ENCODE assay signal across 1 cellular context in genomic region chr20:21053002-21053762, GRCh38.
A peak's percentile ranks its signal among the peaks of the same experiment; 100 is the strongest.
TF ChIP-seq lines count a peak whose summit lies in the region.

No MANE protein-coding gene starts in this region.

TF ChIP-seq in HepG2, 621 proteins besides CTCF, POLR2A, EP300 and RAD21 (continued from another document and continues in another):
- no peak for TF ChIP-seq NFATC3 (CRISPR knock-in tag; IDR thresholded peaks at IDR 0.05)
- no peak for TF ChIP-seq ZNF615 (CRISPR knock-in tag; IDR thresholded peaks at IDR 0.05; ENCODE audit: borderline replicate concordance)
- TF ChIP-seq RXRA (CRISPR knock-in tag; IDR thresholded peaks at IDR 0.05) = no peak; the same call in 1 of the 2 replicates
- no peak for TF ChIP-seq FOXP1 (IDR thresholded peaks at IDR 0.05)
- peak; percentile 69; the same call in 1 of the 2 replicates for TF ChIP-seq FOXP1 (CRISPR knock-in tag; IDR thresholded peaks at IDR 0.05)
- TF ChIP-seq ZNF652 (CRISPR knock-in tag; IDR thresholded peaks at IDR 0.05; ENCODE audit: borderline replicate concordance, low read depth) = peak; percentile 95
- TF ChIP-seq ZNF597 (CRISPR knock-in tag; IDR thresholded peaks at IDR 0.05) = no peak
- peak; percentile 20; the same call in 1 of the 2 replicates for TF ChIP-seq SIX1 (CRISPR knock-in tag; IDR thresholded peaks at IDR 0.05; ENCODE audit: borderline replicate concordance)
- TF ChIP-seq ZFP82 (CRISPR knock-in tag; IDR thresholded peaks at IDR 0.05; ENCODE audit: borderline replicate concordance) = no peak
- no peak for TF ChIP-seq SKI (IDR thresholded peaks at IDR 0.05; ENCODE audit: partially characterized antibody)
- no peak for TF ChIP-seq RFX5 (IDR thresholded peaks at IDR 0.05; ENCODE audit: low read depth, low read length)
- TF ChIP-seq ZIK1 (CRISPR knock-in tag; IDR thresholded peaks at IDR 0.05; ENCODE audit: borderline replicate concordance, low read depth) = no peak
- no peak for TF ChIP-seq BHLHE40 (IDR thresholded peaks at IDR 0.05; ENCODE audit: low read length)
- no peak for TF ChIP-seq ZMYM3 (CRISPR knock-in tag; IDR thresholded peaks at IDR 0.05)
- no peak for TF ChIP-seq KIAA2018 (CRISPR knock-in tag; IDR thresholded peaks at IDR 0.05; ENCODE audit: borderline replicate concordance)
- TF ChIP-seq ZNF530 (CRISPR knock-in tag; IDR thresholded peaks at IDR 0.05; ENCODE audit: low read depth) = no peak
- TF ChIP-seq MNT (IDR thresholded peaks at IDR 0.05) = no peak
- no peak for TF ChIP-seq ZNF235 (CRISPR knock-in tag; IDR thresholded peaks at IDR 0.05; ENCODE audit: borderline replicate concordance)
- TF ChIP-seq ZSCAN25 (CRISPR knock-in tag; IDR thresholded peaks at IDR 0.05) = peak; percentile 64; the same call in 1 of the 2 replicates
- TF ChIP-seq GABPA (IDR thresholded peaks at IDR 0.05; ENCODE audit: low read depth, low read length) = no peak
- TF ChIP-seq GABPA (CRISPR knock-in tag; IDR thresholded peaks at IDR 0.05; ENCODE audit: low read depth) = no peak; the same call in 1 of the 2 replicates
- peak; percentile 45 for TF ChIP-seq CBX1 (IDR thresholded peaks at IDR 0.05; ENCODE audit: low read depth)
- TF ChIP-seq SIN3A (IDR thresholded peaks at IDR 0.05; ENCODE audit: borderline replicate concordance, low read depth, low read length) = no peak
- TF ChIP-seq MYC (CRISPR knock-in tag; IDR thresholded peaks at IDR 0.05; ENCODE audit: borderline replicate concordance) = no peak
- peak; percentile 47; the same call in 1 of the 2 replicates for TF ChIP-seq ERF (CRISPR knock-in tag; IDR thresholded peaks at IDR 0.05)
- no peak; the same call in 1 of the 2 replicates for TF ChIP-seq RFX3 (CRISPR knock-in tag; IDR thresholded peaks at IDR 0.05)
- TF ChIP-seq ZBTB26 (CRISPR knock-in tag; IDR thresholded peaks at IDR 0.05; ENCODE audit: borderline replicate concordance) = no peak
- peak; percentile 49; the same call in 1 of the 2 replicates for TF ChIP-seq NCOR1 (IDR thresholded peaks at IDR 0.05; ENCODE audit: borderline replicate concordance, low read length)
- TF ChIP-seq NFYC (CRISPR knock-in tag; IDR thresholded peaks at IDR 0.05) = no peak
- peak; percentile 94 for TF ChIP-seq CEBPG (CRISPR knock-in tag; IDR thresholded peaks at IDR 0.05)
- no peak for TF ChIP-seq ZNF737 (CRISPR knock-in tag; IDR thresholded peaks at IDR 0.05; ENCODE audit: borderline replicate concordance)
- peak; percentile 29; the same call in 1 of the 2 replicates for TF ChIP-seq ZNF30 (CRISPR knock-in tag; IDR thresholded peaks at IDR 0.05)
- peak; percentile 15; the same call in 1 of the 2 replicates for TF ChIP-seq UBTF (CRISPR knock-in tag; IDR thresholded peaks at IDR 0.05)
- no peak for TF ChIP-seq GMEB2 (CRISPR knock-in tag; IDR thresholded peaks at IDR 0.05; ENCODE audit: low read depth)
- TF ChIP-seq ZNF790 (CRISPR knock-in tag; IDR thresholded peaks at IDR 0.05; ENCODE audit: borderline replicate concordance) = no peak
- no peak for TF ChIP-seq ZNF576 (CRISPR knock-in tag; IDR thresholded peaks at IDR 0.05)
- TF ChIP-seq AKNA (CRISPR knock-in tag; IDR thresholded peaks at IDR 0.05; ENCODE audit: borderline replicate concordance) = no peak
- peak; percentile 71 for TF ChIP-seq SAP130 (CRISPR knock-in tag; IDR thresholded peaks at IDR 0.05; ENCODE audit: low read depth)
- TF ChIP-seq KAT8 (CRISPR knock-in tag; IDR thresholded peaks at IDR 0.05) = peak; percentile 47; the same call in 1 of the 2 replicates
